14 cellular contexts compared by ENCODE assay signal in genomic region chr10:131159771-131160170, GRCh38.
DNase-seq lines count a peak whose midpoint lies in the region; ATAC-seq and TF ChIP-seq lines count a peak whose summit lies in the region.
"Had no signal": no experiment of that assay in that cellular context is flagged by ENCODE, and none has a peak within 500 bp of the region (broad histone marks: within the 10 kb centered on the region; RNA-seq: fewer than 3 reads in every experiment).

No MANE protein-coding gene starts in this region.

- no peaks in the 10 kb centered on the region for H4K20me1 ChIP-seq in OCI-LY7 (ENCODE audit: insufficient read depth, low read length)

- no peak overlapping the region for H3K27ac Mint-ChIP-seq in chondrocyte (ENCODE audit: unreplicated experiment)

- no TSS peak for BruUV-seq in OCI-LY7 (replicated peaks; lab: Mats Ljungman, UMichigan)

- POLR2A ChIA-PET in OCI-LY7 (lab: Charles Lee), result no interaction called here

- H3K4me3 ChIP-seq in OCI-LY7 (ENCODE audit: low read depth, low read length, poor library complexity, severe bottlenecking), result no peak overlapping the region
- H3K4me3 ChIP-seq: SJCRH30 had no signal

- peaks cover 1% of the 10 kb centered on the region for H3K36me3 Mint-ChIP-seq in chondrocyte (ENCODE audit: low read depth)

- intact Hi-C loops in OCI-LY7 (cut with micrococcal nuclease; ENCODE audit: unreplicated experiment), result no loop called here

- no peaks in the 10 kb centered on the region for H3K4me1 ChIP-seq in OCI-LY7 (ENCODE audit: insufficient read depth, low read length, poor library complexity, severe bottlenecking)
- H3K4me1 ChIP-seq: SJCRH30 had no signal

- ATAC-seq in HG03108 (IDR thresholded peaks at IDR 0.05; ENCODE audit: unreplicated experiment) (no peak), GM21723 (IDR thresholded peaks at IDR 0.05; ENCODE audit: unreplicated experiment) (no peak)

- H3K4me2 ChIP-seq in OCI-LY7 (ENCODE audit: low read length), result no peak overlapping the region

- no peaks in the 10 kb centered on the region for H3K9me3 ChIP-seq in OCI-LY7 (ENCODE audit: low read length)
- H3K9me3 ChIP-seq: SJCRH30 had no signal

- H3K9me2 ChIP-seq in OCI-LY7 (ENCODE audit: insufficient read depth, low read length), result no peaks in the 10 kb centered on the region

- no peak overlapping the region for H2AFZ ChIP-seq in OCI-LY7 (ENCODE audit: low read length)

- H3K27ac ChIP-seq in OCI-LY7 (ENCODE audit: low read depth, low read length, poor library complexity, severe bottlenecking), result no peak overlapping the region
- H3K27ac ChIP-seq: C4-2B, SJCRH30 had no signal

- no peaks in the 10 kb centered on the region for H3K4me1 Mint-ChIP-seq in chondrocyte (ENCODE audit: low read depth)

- CTCF ChIA-PET in OCI-LY7 (lab: Charles Lee; ENCODE audit: unreplicated experiment), result no interaction called here

- peak; percentile 6 for DNase-seq in NCI-H2196 (lab: John Stamatoyannopoulos, UW; ENCODE audit: unreplicated experiment)
- DNase-seq in NCI-H2196 treated with DMSO at 0.1 percent for 48 hours (lab: John Stamatoyannopoulos, UW; ENCODE audit: unreplicated experiment), result no peak
- DNase-seq in NCI-H2171 (lab: John Stamatoyannopoulos, UW), result peak; percentile 19
- DNase-seq in chondrocyte (ENCODE audit: low spot score), result peak; percentile 26
- DNase-seq in OCI-LY7 (ENCODE audit: low spot score), result no peak
- DNase-seq: DMS153; NCI-H1930; NK-92 treated with Interleukin-12 subunit alpha and Interleukin-12 subunit beta, amount 100 ng/mL, for 24 hours; OCI-M1; SJCRH30; T-helper 2 cell had no signal

- H3K79me2 ChIP-seq in OCI-LY7 (ENCODE audit: insufficient read depth, low read depth, low read length), result no peaks in the 10 kb centered on the region

- H3K27me3 Mint-ChIP-seq in chondrocyte (ENCODE audit: low read depth), result peaks cover 2% of the 10 kb centered on the region

- TF ChIP-seq CTCF in chondrocyte (IDR thresholded peaks at IDR 0.05) (no peak), OCI-LY7 (conservative IDR thresholded peaks at IDR 0.05; ENCODE audit: low read length) (no peak)

- peaks cover 34% of the 10 kb centered on the region for H3K9me3 Mint-ChIP-seq in chondrocyte (ENCODE audit: low read depth)

- H3K4me3 Mint-ChIP-seq in chondrocyte (ENCODE audit: unreplicated experiment), result no peak overlapping the region

- H3K36me3 ChIP-seq in OCI-LY7 (ENCODE audit: insufficient read depth, low read length), result no peaks in the 10 kb centered on the region
- H3K36me3 ChIP-seq: SJCRH30 had no signal

Comparison
In these comparisons a context has a peak if more than half of its experiments do, and no peak if none do; other contexts are left out.
1. DNase-seq: peak in NCI-H2196 (single experiment), NCI-H2171 (single experiment) and chondrocyte (single experiment); none in NCI-H2196 treated with DMSO at 0.1 percent for 48 hours (single experiment) and OCI-LY7 (single experiment).